Comparison of ENCODE assay signal across 1 cellular context in the genomic region with DNA sequence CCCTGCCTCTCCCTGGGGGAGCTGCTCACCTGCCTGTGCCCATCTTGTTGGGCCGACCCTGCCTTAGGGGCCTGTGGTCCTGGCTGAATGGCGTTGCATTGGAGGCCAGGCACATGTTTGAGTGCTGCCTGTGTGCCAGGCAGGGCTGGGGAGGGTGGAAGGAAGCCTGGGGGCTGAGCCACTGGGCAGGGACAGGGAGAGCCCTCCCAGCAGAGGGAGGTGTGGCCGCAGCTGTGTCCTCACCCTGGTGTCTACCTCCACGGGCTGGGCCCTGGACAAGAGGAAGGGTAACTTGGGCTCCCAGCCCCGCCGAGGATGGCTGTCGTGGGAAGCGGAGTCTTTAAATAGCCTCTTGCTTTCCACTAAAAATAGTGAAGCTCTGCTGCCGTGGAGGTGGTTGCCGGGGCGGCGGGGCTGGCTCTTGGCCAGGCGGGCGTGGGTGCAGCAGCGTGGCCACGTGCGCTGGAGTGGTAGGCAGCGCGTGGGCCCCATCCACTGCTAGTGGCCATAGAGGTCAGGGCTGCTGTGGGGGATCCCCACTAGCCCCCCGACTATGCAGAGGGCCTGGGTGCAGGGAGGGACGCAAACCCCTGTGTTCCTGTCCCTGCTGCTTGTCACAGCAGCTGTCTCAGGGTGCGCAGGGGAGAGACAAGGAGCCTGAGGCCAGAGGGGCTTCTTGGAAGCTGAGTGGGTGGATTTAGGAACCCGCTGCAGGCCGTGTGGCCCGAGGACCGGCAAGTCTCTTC.
TF ChIP-seq lines count a peak whose summit lies in the region.

No MANE protein-coding gene starts in this region.

TF ChIP-seq in IMR-90, 13 proteins besides CTCF, POLR2A, EP300 and RAD21:
- TF ChIP-seq MAFK (IDR thresholded peaks at IDR 0.05; ENCODE audit: low read depth, low read length) = no peak
- no peak for TF ChIP-seq NFE2L2 (IDR thresholded peaks at IDR 0.05; ENCODE audit: low read depth, low read length)
- no peak for TF ChIP-seq MAZ (IDR thresholded peaks at IDR 0.05; ENCODE audit: borderline replicate concordance, low read depth, low read length)
- no peak for TF ChIP-seq CHD1 (IDR thresholded peaks at IDR 0.05; ENCODE audit: low read depth, low read length)
- no peak for TF ChIP-seq MXI1 (IDR thresholded peaks at IDR 0.05; ENCODE audit: borderline replicate concordance, low read depth, low read length)
- no peak for TF ChIP-seq FOS (IDR thresholded peaks at IDR 0.05; ENCODE audit: low read depth, low read length)
- TF ChIP-seq, protein P1, sequence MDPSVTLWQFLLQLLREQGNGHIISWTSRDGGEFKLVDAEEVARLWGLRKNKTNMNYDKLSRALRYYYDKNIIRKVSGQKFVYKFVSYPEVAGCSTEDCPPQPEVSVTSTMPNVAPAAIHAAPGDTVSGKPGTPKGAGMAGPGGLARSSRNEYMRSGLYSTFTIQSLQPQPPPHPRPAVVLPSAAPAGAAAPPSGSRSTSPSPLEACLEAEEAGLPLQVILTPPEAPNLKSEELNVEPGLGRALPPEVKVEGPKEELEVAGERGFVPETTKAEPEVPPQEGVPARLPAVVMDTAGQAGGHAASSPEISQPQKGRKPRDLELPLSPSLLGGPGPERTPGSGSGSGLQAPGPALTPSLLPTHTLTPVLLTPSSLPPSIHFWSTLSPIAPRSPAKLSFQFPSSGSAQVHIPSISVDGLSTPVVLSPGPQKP (IDR thresholded peaks at IDR 0.05; ENCODE audit: borderline replicate concordance, low read depth, low read length) = no peak
- TF ChIP-seq USF2 (IDR thresholded peaks at IDR 0.05; ENCODE audit: low read depth, low read length) = no peak
- TF ChIP-seq RFX5 (IDR thresholded peaks at IDR 0.05; ENCODE audit: low read depth, low read length) = no peak
